Comparison of ENCODE assay signal across 8 cellular contexts in the genomic region with DNA sequence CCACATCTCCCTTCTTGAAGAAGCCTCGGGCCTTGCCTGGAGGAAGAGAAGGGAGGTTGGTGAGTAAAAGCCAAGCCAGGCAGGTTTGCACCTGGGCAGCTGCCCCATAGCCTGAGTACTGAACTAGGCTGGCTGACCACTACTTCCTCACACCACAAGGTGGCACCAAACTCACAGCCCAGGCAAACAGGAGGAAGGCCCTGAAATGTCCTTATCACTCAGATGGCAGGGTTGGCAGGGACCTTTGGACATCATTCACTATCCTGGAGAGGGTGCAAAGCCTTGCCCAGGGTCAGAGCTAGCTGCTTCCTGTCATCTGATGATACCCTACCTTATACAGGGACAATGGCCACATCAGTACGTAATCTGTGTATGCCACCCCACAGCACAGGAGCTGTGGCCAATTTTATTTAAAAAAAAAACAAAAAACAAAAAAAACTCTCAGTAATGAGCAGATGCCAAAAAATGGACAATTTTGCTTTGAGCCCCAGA. TPM values are rescaled to one million over a fixed set of nuclear protein-coding genes. Genes with fewer than 3 reads are reported as not detected.
DNase-seq lines count a peak whose midpoint lies in the region; ATAC-seq and TF ChIP-seq lines count a peak whose summit lies in the region.

No MANE protein-coding gene starts in this region.

- CTCF ChIA-PET in activated CD8-positive, alpha-beta memory T cell treated with anti-CD3 and anti-CD28 coated beads, Interleukin-2, amount 10 ng/mL, durations not matched to agents 7 days and 5 days (lab: Charles Lee), result interaction anchor here (0.6 to 4.4 kb wide), 12 partner anchors 8 to 518 kb away, joined by 3 to 37 read pairs (median 4); no protein-coding TSS in a partner anchor

- ATAC-seq in DND-41 (ENCODE audit: insufficient read depth, low read depth) (peak; percentile 73), HG03025 (IDR thresholded peaks at IDR 0.05; ENCODE audit: low FRiP score, unreplicated experiment) (peak; percentile 51), GM21367 (IDR thresholded peaks at IDR 0.05; ENCODE audit: unreplicated experiment) (no peak)
- peak; percentile 63 for ATAC-seq in activated CD8-positive, alpha-beta memory T cell treated with anti-CD3 and anti-CD28 coated beads, Interleukin-2, amount 10 ng/mL, durations not matched to agents 7 days and 5 days

- H3K4me3 Mint-ChIP-seq in activated CD8-positive, alpha-beta memory T cell treated with anti-CD3 and anti-CD28 coated beads, Interleukin-2, amount 10 ng/mL, durations not matched to agents 7 days and 5 days, result no peak overlapping the region
- no peak overlapping the region for H3K4me3 Mint-ChIP-seq in endothelial cell (ENCODE audit: unreplicated experiment)

- H3K4me2 ChIP-seq in DND-41 (ENCODE audit: insufficient read depth, low read length), result no peak overlapping the region

- no peaks in the 10 kb centered on the region for H3K9me3 Mint-ChIP-seq in activated CD8-positive, alpha-beta memory T cell treated with anti-CD3 and anti-CD28 coated beads, Interleukin-2, amount 10 ng/mL, durations not matched to agents 7 days and 5 days (ENCODE audit: low read depth)
- no peaks in the 10 kb centered on the region for H3K9me3 Mint-ChIP-seq in endothelial cell (ENCODE audit: unreplicated experiment)

- no peaks in the 10 kb centered on the region for H3K79me2 ChIP-seq in DND-41 (ENCODE audit: insufficient read depth, low read length)

- TF ChIP-seq CTCF in DND-41 (IDR thresholded peaks at IDR 0.05; ENCODE audit: borderline replicate concordance, extremely low read depth, low read length, poor library complexity, severe bottlenecking) (peak; percentile 88), endothelial cell (IDR thresholded peaks at IDR 0.05; ENCODE audit: unreplicated experiment) (peak; percentile 76)

- H3K9me3 ChIP-seq in DND-41 (ENCODE audit: insufficient read depth, low read length, severe bottlenecking), result no peaks in the 10 kb centered on the region

- H4K20me1 ChIP-seq in DND-41 (ENCODE audit: insufficient read depth, low read length), result peaks cover 41% of the 10 kb centered on the region

- no peaks in the 10 kb centered on the region for H3K27me3 ChIP-seq in DND-41 (ENCODE audit: insufficient read depth, low read length, poor library complexity)

- peaks cover 13% of the 10 kb centered on the region for H3K27me3 Mint-ChIP-seq in activated CD8-positive, alpha-beta memory T cell treated with anti-CD3 and anti-CD28 coated beads, Interleukin-2, amount 10 ng/mL, durations not matched to agents 7 days and 5 days
- peaks cover 13% of the 10 kb centered on the region for H3K27me3 Mint-ChIP-seq in endothelial cell (ENCODE audit: unreplicated experiment)

- DNase-seq in DND-41 (peak; percentile 67), NOMO-1 treated with DMSO at 0.1 percent for 48 hours (lab: John Stamatoyannopoulos, UW; ENCODE audit: unreplicated experiment) (peak; percentile 57), endothelial cell (ENCODE audit: low spot score) (peak; percentile 70), midbrain (lab: John Stamatoyannopoulos, UW) (peak; percentile 73)
- DNase-seq in activated CD8-positive, alpha-beta memory T cell treated with anti-CD3 and anti-CD28 coated beads, Interleukin-2, amount 10 ng/mL, durations not matched to agents 7 days and 5 days, result peak; percentile 83
- DNase-seq in stimulated activated CD8-positive, alpha-beta memory T cell treated with anti-CD3 and anti-CD28 coated beads, Interleukin-4, amount 100 ng/mL, for 4 hours (ENCODE audit: low read depth in 2 of 2, low spot score in 1 of 2), result peak; percentile 28 to 42

- no peak overlapping the region for H3K9ac ChIP-seq in DND-41 (ENCODE audit: low read depth, low read length)

- H3K27ac ChIP-seq in DND-41 (ENCODE audit: low read length), result no peak overlapping the region

- H3K36me3 ChIP-seq in DND-41 (ENCODE audit: insufficient read depth, low read length), result peaks cover 68% of the 10 kb centered on the region

- H3K4me1 ChIP-seq in DND-41 (ENCODE audit: insufficient read depth, low read length), result no peaks in the 10 kb centered on the region

- no peak overlapping the region for H3K4me3 ChIP-seq in DND-41 (ENCODE audit: low read depth in 1 of 2, low read length in 2 of 2)

- H3K36me3 Mint-ChIP-seq in activated CD8-positive, alpha-beta memory T cell treated with anti-CD3 and anti-CD28 coated beads, Interleukin-2, amount 10 ng/mL, durations not matched to agents 7 days and 5 days, result peaks cover 62% of the 10 kb centered on the region
- H3K36me3 Mint-ChIP-seq in endothelial cell (ENCODE audit: low read depth, unreplicated experiment), result peaks cover 53% of the 10 kb centered on the region

- H2AFZ ChIP-seq in DND-41 (ENCODE audit: low read depth, low read length), result no peak overlapping the region

- no peak overlapping the region for H3K27ac Mint-ChIP-seq in activated CD8-positive, alpha-beta memory T cell treated with anti-CD3 and anti-CD28 coated beads, Interleukin-2, amount 10 ng/mL, durations not matched to agents 7 days and 5 days
- no peak overlapping the region for H3K27ac Mint-ChIP-seq in endothelial cell (ENCODE audit: unreplicated experiment)

- H3K4me1 Mint-ChIP-seq in activated CD8-positive, alpha-beta memory T cell treated with anti-CD3 and anti-CD28 coated beads, Interleukin-2, amount 10 ng/mL, durations not matched to agents 7 days and 5 days, result peaks cover 12% of the 10 kb centered on the region
- peaks cover 4% of the 10 kb centered on the region for H3K4me1 Mint-ChIP-seq in endothelial cell (ENCODE audit: unreplicated experiment)

RNA-seq across cellular contexts. Expression of a gene that starts 2.2 kb away (rescaled TPM):
- not detected for total RNA-seq in activated CD8-positive, alpha-beta memory T cell treated with anti-CD3 and anti-CD28 coated beads, Interleukin-2, amount 10 ng/mL, durations not matched to agents 7 days and 5 days
- 0.31 TPM for total RNA-seq in endothelial cell (ENCODE audit: unreplicated experiment)

RNA-seq across cellular contexts. Expression of a gene that starts 31.2 kb away (rescaled TPM):
- 1,000 to 10,000 TPM; 1,010 to 1,764 TPM for total RNA-seq in activated CD8-positive, alpha-beta memory T cell treated with anti-CD3 and anti-CD28 coated beads, Interleukin-2, amount 10 ng/mL, durations not matched to agents 7 days and 5 days
- 604 TPM for total RNA-seq in endothelial cell (ENCODE audit: unreplicated experiment)
